ENCODE assay signal across 27 cellular contexts in genomic region chr3:21028412-21028811, GRCh38.
"Had no signal": no experiment of that assay in that cellular context is flagged by ENCODE, and none has a peak within 500 bp of the region (broad histone marks: within the 10 kb centered on the region; RNA-seq: fewer than 3 reads in every experiment).

No MANE protein-coding gene starts in this region.

- H3K36me3 ChIP-seq: brain microvascular endothelial cell, esophagus muscularis mucosa, gastrocnemius medialis, heart right ventricle had no signal

- H3K4me1 ChIP-seq: esophagus muscularis mucosa, foreskin keratinocyte, gastrocnemius medialis, heart right ventricle had no signal

- H3K27me3 ChIP-seq: brain microvascular endothelial cell, esophagus muscularis mucosa, foreskin keratinocyte, gastrocnemius medialis, heart right ventricle, hepatocyte had no signal

- H3K9me3 ChIP-seq: esophagus muscularis mucosa, gastrocnemius medialis, heart right ventricle had no signal

- H3K4me3 ChIP-seq: esophagus muscularis mucosa, gastrocnemius medialis, heart right ventricle, hepatocyte had no signal

- H3K27ac ChIP-seq: brain microvascular endothelial cell, esophagus muscularis mucosa, foreskin keratinocyte, gastrocnemius medialis, heart right ventricle, hepatocyte, VCaP had no signal

- DNase-seq: activated B cell treated with CpG ODN at 0.5 μM for 24 hours; activated CD4-positive, alpha-beta T cell treated with anti-CD3 and anti-CD28 coated beads for 48 hours; activated CD4-positive, alpha-beta T cell treated with anti-CD3 and anti-CD28 coated beads, Interleukin-2, amount 50 U/mL, for 1 hour; activated CD4-positive, alpha-beta T cell treated with anti-CD3 and anti-CD28 coated beads, Interleukin-2, amount 50 U/mL, for 48 hours; activated CD8-positive, alpha-beta memory T cell treated with anti-CD3 and anti-CD28 coated beads for 24 hours; activated CD8-positive, alpha-beta T cell treated with anti-CD3 and anti-CD28 coated beads for 36 hours; activated gamma-delta T cell; activated naive CD4-positive, alpha-beta T cell; activated naive CD4-positive, alpha-beta T cell treated with anti-CD3 and anti-CD28 coated beads, Interleukin-2, amount 10 ng/mL, durations not matched to agents 7 days and 5 days; activated T-cell treated with anti-CD3 and anti-CD28 coated beads for 4 hours; activated T-cell treated with anti-CD3 and anti-CD28 coated beads, Interleukin-2, amount 50 U/mL, for 24 hours; activated T-cell treated with anti-CD3 and anti-CD28 coated beads, Interleukin-2, amount 50 U/mL, for 72 hours; amniotic stem cell; anterior cingulate cortex; brain microvascular endothelial cell; cortex of kidney; dermis blood vessel endothelial cell; effector CD4-positive, alpha-beta T cell; effector memory CD8-positive, alpha-beta T cell; erythroblast; foreskin keratinocyte; gastrocnemius medialis; heart right ventricle; T-helper 2 cell had no signal
